ENCODE assay signal across 26 cellular contexts in the genomic region with DNA sequence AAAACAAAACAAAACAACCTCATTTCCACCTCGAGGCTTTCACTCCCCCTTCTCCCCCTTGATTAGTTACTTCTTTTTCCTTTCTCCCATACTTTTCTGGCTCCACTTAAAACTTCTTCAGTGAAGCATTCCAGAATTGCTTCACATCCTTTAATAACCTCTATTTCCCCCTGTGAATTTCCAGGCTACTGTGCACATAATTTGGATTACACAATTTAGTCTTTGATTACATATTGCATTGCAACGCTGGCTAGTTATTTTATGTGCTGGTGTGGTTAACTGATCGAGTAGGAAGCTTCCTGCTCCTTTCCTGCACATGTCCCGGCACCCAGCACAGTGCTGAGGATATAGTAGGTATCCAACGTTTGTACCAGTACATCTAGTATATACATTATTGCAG. TPM values are rescaled to one million over a fixed set of nuclear protein-coding genes. Genes with fewer than 3 reads are reported as not detected.
DNase-seq lines count a peak whose midpoint lies in the region; ATAC-seq and TF ChIP-seq lines count a peak whose summit lies in the region.
"Had no signal": no experiment of that assay in that cellular context is flagged by ENCODE, and none has a peak within 500 bp of the region (broad histone marks: within the 10 kb centered on the region; RNA-seq: fewer than 3 reads in every experiment).

No MANE protein-coding gene starts in this region.

- H3K9me3 ChIP-seq in SK-N-MC (ENCODE audit: low read depth, low read length) = no peaks in the 10 kb centered on the region
- H3K9me3 ChIP-seq: esophagus squamous epithelium had no signal

- H3K9me3 Mint-ChIP-seq in stimulated activated naive CD8-positive, alpha-beta T cell treated with anti-CD3 and anti-CD28 coated beads, Interleukin-15, amount 100 ng/mL, for 72 hours = no peaks in the 10 kb centered on the region
- H3K9me3 Mint-ChIP-seq in stimulated activated memory B cell treated with anti-CD40 and anti-IgM and Interleukin-4, amounts not matched to agents 10 μg/mL and 1 μg/mL and 100 μg/mL, for 72 hours = no peaks in the 10 kb centered on the region
- no peaks in the 10 kb centered on the region for H3K9me3 Mint-ChIP-seq in activated CD4-positive, alpha-beta T cell treated with anti-CD3 and anti-CD28 coated beads for 36 hours (ENCODE audit: low read depth)
- H3K9me3 Mint-ChIP-seq: activated CD4-positive, alpha-beta T cell treated with anti-CD3 and anti-CD28 coated beads, Interleukin-2, amount 10 ng/mL, durations not matched to agents 7 days and 5 days; activated naive CD4-positive, alpha-beta T cell treated with anti-CD3 and anti-CD28 coated beads for 36 hours; activated T-cell treated with anti-CD3 and anti-CD28 coated beads, Interleukin-2, amount 50 U/mL, for 72 hours; CD14-positive monocyte had no signal

- no peaks in the 10 kb centered on the region for H3K36me3 ChIP-seq in SK-N-MC (ENCODE audit: insufficient read depth, low read length)
- H3K36me3 ChIP-seq: esophagus squamous epithelium, neural progenitor cell had no signal

- no peak for TF ChIP-seq CTCF in fibroblast of the aortic adventitia (IDR thresholded peaks at IDR 0.05; ENCODE audit: insufficient read depth, low read length)

- CTCF ChIA-PET in activated CD4-positive, alpha-beta T cell treated with anti-CD3 and anti-CD28 coated beads for 36 hours (lab: Charles Lee) = interaction anchor here (0.9 to 9.1 kb wide), 10 partner anchors 14 to 99 kb away, joined by 3 to 163 read pairs (median 4); no protein-coding TSS in a partner anchor

- peak overlapping the region; percentile 10 to 69 for H3K27ac Mint-ChIP-seq in stimulated activated naive CD8-positive, alpha-beta T cell treated with anti-CD3 and anti-CD28 coated beads, Interleukin-15, amount 100 ng/mL, for 72 hours
- no peak overlapping the region for H3K27ac Mint-ChIP-seq in stimulated activated memory B cell treated with anti-CD40 and anti-IgM and Interleukin-4, amounts not matched to agents 10 μg/mL and 1 μg/mL and 100 μg/mL, for 72 hours
- H3K27ac Mint-ChIP-seq in activated CD4-positive, alpha-beta T cell treated with anti-CD3 and anti-CD28 coated beads for 36 hours = no peak overlapping the region
- H3K27ac Mint-ChIP-seq: activated CD4-positive, alpha-beta T cell treated with anti-CD3 and anti-CD28 coated beads, Interleukin-2, amount 10 ng/mL, durations not matched to agents 7 days and 5 days; activated CD8-positive, alpha-beta memory T cell treated with anti-CD3 and anti-CD28 coated beads, Interleukin-2, amount 10 ng/mL, durations not matched to agents 7 days and 5 days; activated naive CD4-positive, alpha-beta T cell treated with anti-CD3 and anti-CD28 coated beads for 36 hours; activated T-cell treated with anti-CD3 and anti-CD28 coated beads, Interleukin-2, amount 50 U/mL, for 72 hours; CD14-positive monocyte; neural progenitor cell had no signal

- H3K36me3 Mint-ChIP-seq in stimulated activated memory B cell treated with anti-CD40 and anti-IgM and Interleukin-4, amounts not matched to agents 10 μg/mL and 1 μg/mL and 100 μg/mL, for 72 hours = no peaks in the 10 kb centered on the region
- H3K36me3 Mint-ChIP-seq in activated CD4-positive, alpha-beta T cell treated with anti-CD3 and anti-CD28 coated beads for 36 hours (ENCODE audit: low read depth) = no peaks in the 10 kb centered on the region
- H3K36me3 Mint-ChIP-seq: activated CD8-positive, alpha-beta memory T cell treated with anti-CD3 and anti-CD28 coated beads, Interleukin-2, amount 10 ng/mL, durations not matched to agents 7 days and 5 days; CD14-positive monocyte; neural progenitor cell had no signal

- POLR2A ChIA-PET in activated CD4-positive, alpha-beta T cell treated with anti-CD3 and anti-CD28 coated beads for 36 hours (lab: Charles Lee) = no interaction called here

- DNase-seq in stimulated activated naive CD8-positive, alpha-beta T cell treated with anti-CD3 and anti-CD28 coated beads, Interleukin-15, amount 100 ng/mL, for 72 hours = no peak
- DNase-seq in stimulated activated naive CD8-positive, alpha-beta T cell treated with anti-CD3 and anti-CD28 coated beads, Interleukin-15, Interleukin-2, amounts not matched to agents 100 U/mL and 50 U/mL, for 24 hours = no peak
- DNase-seq in SK-N-MC (ENCODE audit: low read depth, low spot score) (peak; percentile 75), fibroblast of the aortic adventitia (ENCODE audit: low read depth) (peak; percentile 21), Ammon's horn (ENCODE audit: low spot score) (no peak)
- no peak for DNase-seq in activated CD4-positive, alpha-beta T cell treated with anti-CD3 and anti-CD28 coated beads for 36 hours
- DNase-seq: activated CD4-positive, alpha-beta T cell treated with anti-CD3 and anti-CD28 coated beads, Interleukin-2, amount 10 ng/mL, durations not matched to agents 7 days and 5 days; activated CD8-positive, alpha-beta memory T cell treated with anti-CD3 and anti-CD28 coated beads, Interleukin-2, amount 10 ng/mL, durations not matched to agents 7 days and 5 days; activated naive CD4-positive, alpha-beta T cell treated with anti-CD3 and anti-CD28 coated beads for 36 hours; activated T-cell treated with anti-CD3 and anti-CD28 coated beads, Interleukin-2, amount 50 U/mL, for 72 hours; Calu3; cortex of kidney; esophagus squamous epithelium; glutamatergic neuron; KBM-7; mammary epithelial cell; NCI-H1694; NCI-H524 treated with DMSO at 0.1 percent for 48 hours; posterior cingulate gyrus; stimulated activated CD8-positive, alpha-beta memory T cell treated with anti-CD3 and anti-CD28 coated beads, Interleukin-4, amount 100 ng/mL, for 48 hours; T-helper 2 cell had no signal

- intact Hi-C loops in activated CD4-positive, alpha-beta T cell treated with anti-CD3 and anti-CD28 coated beads for 36 hours (cut with DNase I, micrococcal nuclease) = loop anchor here in 1 of 2 experiments (10.0 kb wide), 1 partner anchor 1284 kb away; no protein-coding TSS in a partner anchor

- H3K9ac ChIP-seq in SK-N-MC (ENCODE audit: insufficient read length) = peak overlapping the region; percentile 50
- H3K9ac ChIP-seq: neural progenitor cell had no signal

- H3K4me3 ChIP-seq in SK-N-MC (peak overlapping the region; percentile 26), fibroblast of the aortic adventitia (ENCODE audit: low read depth, low read length) (no peak overlapping the region)
- H3K4me3 ChIP-seq: esophagus squamous epithelium, neural progenitor cell had no signal

- peaks cover 28% of the 10 kb centered on the region for H3K27me3 Mint-ChIP-seq in stimulated activated naive CD8-positive, alpha-beta T cell treated with anti-CD3 and anti-CD28 coated beads, Interleukin-15, amount 100 ng/mL, for 72 hours
- H3K27me3 Mint-ChIP-seq in stimulated activated memory B cell treated with anti-CD40 and anti-IgM and Interleukin-4, amounts not matched to agents 10 μg/mL and 1 μg/mL and 100 μg/mL, for 72 hours = peaks cover 42% of the 10 kb centered on the region
- peaks cover 24% of the 10 kb centered on the region for H3K27me3 Mint-ChIP-seq in activated CD4-positive, alpha-beta T cell treated with anti-CD3 and anti-CD28 coated beads for 36 hours

- H3K27ac ChIP-seq in SK-N-MC = peak overlapping the region; percentile 88
- H3K27ac ChIP-seq: esophagus squamous epithelium, neural progenitor cell, VCaP had no signal

- ATAC-seq in stimulated activated naive CD8-positive, alpha-beta T cell treated with anti-CD3 and anti-CD28 coated beads, Interleukin-15, amount 100 ng/mL, for 72 hours = no peak
- ATAC-seq in stimulated activated naive CD8-positive, alpha-beta T cell treated with anti-CD3 and anti-CD28 coated beads, Interleukin-15, Interleukin-2, amounts not matched to agents 100 U/mL and 50 U/mL, for 24 hours = no peak
- ATAC-seq in stimulated activated memory B cell treated with anti-CD40 and anti-IgM and Interleukin-4, amounts not matched to agents 10 μg/mL and 1 μg/mL and 100 μg/mL, for 72 hours = no peak
- ATAC-seq in HG02678 (IDR thresholded peaks at IDR 0.05; ENCODE audit: unreplicated experiment) = no peak
- ATAC-seq in activated CD4-positive, alpha-beta T cell treated with anti-CD3 and anti-CD28 coated beads for 36 hours = no peak
- ATAC-seq: activated CD8-positive, alpha-beta memory T cell treated with anti-CD3 and anti-CD28 coated beads, Interleukin-2, amount 10 ng/mL, durations not matched to agents 7 days and 5 days; activated T-cell treated with anti-CD3 and anti-CD28 coated beads, Interleukin-2, amount 50 U/mL, for 72 hours had no signal

- H3K4me3 Mint-ChIP-seq in stimulated activated naive CD8-positive, alpha-beta T cell treated with anti-CD3 and anti-CD28 coated beads, Interleukin-15, amount 100 ng/mL, for 72 hours = no peak overlapping the region
- no peak overlapping the region for H3K4me3 Mint-ChIP-seq in stimulated activated memory B cell treated with anti-CD40 and anti-IgM and Interleukin-4, amounts not matched to agents 10 μg/mL and 1 μg/mL and 100 μg/mL, for 72 hours
- no peak overlapping the region for H3K4me3 Mint-ChIP-seq in activated CD4-positive, alpha-beta T cell treated with anti-CD3 and anti-CD28 coated beads for 36 hours
- H3K4me3 Mint-ChIP-seq: activated CD4-positive, alpha-beta T cell treated with anti-CD3 and anti-CD28 coated beads, Interleukin-2, amount 10 ng/mL, durations not matched to agents 7 days and 5 days; activated CD8-positive, alpha-beta memory T cell treated with anti-CD3 and anti-CD28 coated beads, Interleukin-2, amount 10 ng/mL, durations not matched to agents 7 days and 5 days; activated naive CD4-positive, alpha-beta T cell treated with anti-CD3 and anti-CD28 coated beads for 36 hours; activated T-cell treated with anti-CD3 and anti-CD28 coated beads, Interleukin-2, amount 50 U/mL, for 72 hours; CD14-positive monocyte; neural progenitor cell had no signal

- peaks cover 13% of the 10 kb centered on the region for H3K4me1 Mint-ChIP-seq in stimulated activated naive CD8-positive, alpha-beta T cell treated with anti-CD3 and anti-CD28 coated beads, Interleukin-15, amount 100 ng/mL, for 72 hours
- H3K4me1 Mint-ChIP-seq in stimulated activated memory B cell treated with anti-CD40 and anti-IgM and Interleukin-4, amounts not matched to agents 10 μg/mL and 1 μg/mL and 100 μg/mL, for 72 hours = no peaks in the 10 kb centered on the region
- H3K4me1 Mint-ChIP-seq in activated CD4-positive, alpha-beta T cell treated with anti-CD3 and anti-CD28 coated beads for 36 hours = no peaks in the 10 kb centered on the region
- H3K4me1 Mint-ChIP-seq: activated CD4-positive, alpha-beta T cell treated with anti-CD3 and anti-CD28 coated beads, Interleukin-2, amount 10 ng/mL, durations not matched to agents 7 days and 5 days; activated CD8-positive, alpha-beta memory T cell treated with anti-CD3 and anti-CD28 coated beads, Interleukin-2, amount 10 ng/mL, durations not matched to agents 7 days and 5 days had no signal

RNA-seq across cellular contexts. Expression of a gene that starts 28.1 kb away (rescaled TPM):
- total RNA-seq in fibroblast of the aortic adventitia (ENCODE audit: low replicate concordance) = 10.1 and 66.1 TPM in 2 replicates
- total RNA-seq in activated CD4-positive, alpha-beta T cell treated with anti-CD3 and anti-CD28 coated beads for 36 hours = 10 to 100 TPM; 73.4 to 74.6 TPM

Comparison
In these comparisons a context has a peak if more than half of its experiments do, and no peak if none do; other contexts are left out.
1. DNase-seq: peak in SK-N-MC (single experiment) and fibroblast of the aortic adventitia (single experiment); none in stimulated activated naive CD8-positive, alpha-beta T cell treated with anti-CD3 and anti-CD28 coated beads, Interleukin-15, amount 100 ng/mL, for 72 hours (0 of 2), stimulated activated naive CD8-positive, alpha-beta T cell treated with anti-CD3 and anti-CD28 coated beads, Interleukin-15, Interleukin-2, amounts not matched to agents 100 U/mL and 50 U/mL, for 24 hours (single experiment), activated CD4-positive, alpha-beta T cell treated with anti-CD3 and anti-CD28 coated beads for 36 hours (single experiment) and Ammon's horn (single experiment).
2. H3K27ac Mint-ChIP-seq: peak in stimulated activated naive CD8-positive, alpha-beta T cell treated with anti-CD3 and anti-CD28 coated beads, Interleukin-15, amount 100 ng/mL, for 72 hours (2 of 2); none in stimulated activated memory B cell treated with anti-CD40 and anti-IgM and Interleukin-4, amounts not matched to agents 10 μg/mL and 1 μg/mL and 100 μg/mL, for 72 hours (single experiment) and activated CD4-positive, alpha-beta T cell treated with anti-CD3 and anti-CD28 coated beads for 36 hours (single experiment).